1 cellular context compared by ENCODE assay signal in genomic region chr11:8928981-8929615, GRCh38.
TF ChIP-seq lines count a peak whose summit lies in the region.

No MANE protein-coding gene starts in this region.

TF ChIP-seq in GM23338, 12 proteins besides CTCF, POLR2A, EP300 and RAD21 (continued from another document):
- TF ChIP-seq REST (IDR thresholded peaks at IDR 0.05; ENCODE audit: unreplicated experiment) (no peak), ZNF114 (CRISPR knock-in tag; IDR thresholded peaks at IDR 0.05) (no peak), JUNB (IDR thresholded peaks at IDR 0.05; ENCODE audit: unreplicated experiment) (no peak), EZH2 (IDR thresholded peaks at IDR 0.05; ENCODE audit: low read depth, unreplicated experiment) (no peak), EZH2phosphoT487 (IDR thresholded peaks at IDR 0.05; ENCODE audit: unreplicated experiment) (no peak), ETS1 (IDR thresholded peaks at IDR 0.05) (no peak), POLR2AphosphoS5 (IDR thresholded peaks at IDR 0.05; ENCODE audit: low read depth) (no peak), CREB1 (CRISPR knock-in tag; IDR thresholded peaks at IDR 0.05; ENCODE audit: low read depth) (no peak), NANOG (IDR thresholded peaks at IDR 0.05; ENCODE audit: borderline replicate concordance) (no peak)
